ENCODE assay signal across 21 cellular contexts in genomic region chr17:76013377-76013932, GRCh38. TPM values are rescaled to one million over a fixed set of nuclear protein-coding genes. Genes with fewer than 3 reads are reported as not detected.
DNase-seq lines count a peak whose midpoint lies in the region; ATAC-seq, FAIRE-seq and TF ChIP-seq lines count a peak whose summit lies in the region.
"Had no signal": no experiment of that assay in that cellular context is flagged by ENCODE, and none has a peak within 500 bp of the region (broad histone marks: within the 10 kb centered on the region; RNA-seq: fewer than 3 reads in every experiment).

No MANE protein-coding gene starts in this region.

- H4K20me1 ChIP-seq in HepG2 (ENCODE audit: insufficient read depth, low read length) = no peaks in the 10 kb centered on the region

- in situ Hi-C loops in HepG2 (cut with HindIII; ENCODE audit: extremely low pct_ligation_motif_present, low pct_unique_long_range_greater_than_20kb) = no loop called here

- H3K9me3 ChIP-seq in HepG2 (ENCODE audit: low read length) (no peaks in the 10 kb centered on the region), right lobe of liver (no peaks in the 10 kb centered on the region)
- H3K9me3 ChIP-seq: gastroesophageal sphincter, spleen, thoracic aorta had no signal

- POLR2A ChIA-PET in HepG2 (lab: Yijun Ruan, JAX) = interaction anchor here (0.9 to 2.0 kb wide), 9 partner anchors 10 to 108 kb away, joined by 3 to 9 read pairs (median 5); partner anchors contain the start of genes ACOX1, CDK3, FBF1 and MRPL38

- no peak overlapping the region for H3K4me3 ChIP-seq in HepG2 (replicated peaks in 1 of 3; ENCODE audit: insufficient read depth in 1 of 3, low read depth in 2 of 3, low read length in 3 of 3)
- H3K4me3 ChIP-seq in right lobe of liver = no peak overlapping the region
- H3K4me3 ChIP-seq: dorsolateral prefrontal cortex, gastroesophageal sphincter, lung, thoracic aorta had no signal

- peaks cover 5% of the 10 kb centered on the region; the same call in 1 of the 2 replicates for H3K4me1 ChIP-seq in HepG2 (ENCODE audit: insufficient read depth, low read length)
- H3K4me1 ChIP-seq in right lobe of liver = no peaks in the 10 kb centered on the region

- DNase-seq in HepG2 (ENCODE audit: low spot score) (no peak), right lobe of liver (no peak), RPMI7951 (ENCODE audit: low read depth) (peak; percentile 15), neural crest cell (ENCODE audit: low read depth, low spot score) (no peak)
- no peak for DNase-seq in activated CD8-positive, alpha-beta memory T cell treated with anti-CD3 and anti-CD28 coated beads, Interleukin-2, amount 50 U/mL, for 4 hours
- DNase-seq: DMS 273 treated with DMSO at 0.1 percent for 48 hours had no signal

- H3K9me3 Mint-ChIP-seq in neural crest cell = no peaks in the 10 kb centered on the region
- H3K9me3 Mint-ChIP-seq: activated B cell treated with CpG ODN at 0.5 μM for 24 hours; CD8-positive, alpha-beta memory T cell; nephron; stimulated activated naive CD8-positive, alpha-beta T cell treated with anti-CD3 and anti-CD28 coated beads, Interleukin-15, Interleukin-2, amounts not matched to agents 100 ng/mL and 50 ng/mL, for 24 hours had no signal

- no peaks in the 10 kb centered on the region for H3K27me3 Mint-ChIP-seq in neural crest cell (ENCODE audit: low read depth)
- H3K27me3 Mint-ChIP-seq: activated B cell treated with CpG ODN at 0.5 μM for 24 hours; stimulated activated naive CD8-positive, alpha-beta T cell treated with anti-CD3 and anti-CD28 coated beads, Interleukin-15, Interleukin-2, amounts not matched to agents 100 ng/mL and 50 ng/mL, for 24 hours had no signal

- H3K27ac Mint-ChIP-seq in neural crest cell (ENCODE audit: unreplicated experiment) = peak overlapping the region; percentile 88
- H3K27ac Mint-ChIP-seq: activated B cell treated with CpG ODN at 0.5 μM for 24 hours; stimulated activated naive CD8-positive, alpha-beta T cell treated with anti-CD3 and anti-CD28 coated beads, Interleukin-15, Interleukin-2, amounts not matched to agents 100 ng/mL and 50 ng/mL, for 24 hours had no signal

- no peak for TF ChIP-seq POLR2A in HepG2 (IDR thresholded peaks at IDR 0.05; ENCODE audit: insufficient read depth in 1 of 2, low read depth in 2 of 2, low read length in 2 of 2)
- no peak for TF ChIP-seq POLR2A in right lobe of liver (IDR thresholded peaks at IDR 0.05)

- 90% methylated on average over 15 of the region's 15 CpGs for WGBS in HepG2 (ENCODE audit: low lambda C conversion rate)
- 56% methylated on average over 12 of the region's 15 CpGs for WGBS in right lobe of liver (ENCODE audit: insufficient coverage, low coverage, low lambda C conversion rate, missing lambda C conversion rate)

- TF ChIP-seq CTCF in HepG2 (CRISPR knock-in tag; IDR thresholded peaks at IDR 0.05) (no peak), right lobe of liver (IDR thresholded peaks at IDR 0.05) (no peak), neural crest cell (conservative IDR thresholded peaks at IDR 0.05) (no peak)

- TF ChIP-seq EP300 in HepG2 (IDR thresholded peaks at IDR 0.05; ENCODE audit: low read depth in 2 of 2, low read length in 2 of 2) = no peak
- no peak for TF ChIP-seq EP300 in HepG2 (CRISPR knock-in tag; IDR thresholded peaks at IDR 0.05; ENCODE audit: borderline replicate concordance)

- peaks cover 3% of the 10 kb centered on the region for H3K4me1 Mint-ChIP-seq in neural crest cell

- CTCF ChIA-PET in HepG2 (lab: Yijun Ruan, JAX; ENCODE audit: low intra/inter-chr PET ratio, low total read pairs) = interaction anchor here (1.1 to 1.9 kb wide), 3 partner anchors 44 to 266 kb away, joined by 4 to 7 read pairs (median 6); no protein-coding TSS in a partner anchor

- no peak overlapping the region for H3K27ac ChIP-seq in HepG2 (ENCODE audit: extremely low read length, insufficient read depth, low read length)
- H3K27ac ChIP-seq in right lobe of liver = no peak overlapping the region
- H3K27ac ChIP-seq: gastroesophageal sphincter, parathyroid adenoma, spleen, thoracic aorta had no signal

- BruUV-seq in HepG2 (replicated peaks; lab: Mats Ljungman, UMichigan) = no TSS peak

- no peaks in the 10 kb centered on the region for H3K79me2 ChIP-seq in HepG2 (ENCODE audit: insufficient read depth, low read length)
- H3K79me2 ChIP-seq: parathyroid adenoma had no signal

- H3K36me3 ChIP-seq in HepG2 (replicated peaks in 1 of 2; ENCODE audit: control insufficient read depth in 1 of 2, insufficient read depth in 2 of 2, low read length in 2 of 2) = peaks cover 0 to 4% of the 10 kb centered on the region in 2 experiments; a peak in 2 of 5 replicates
- H3K36me3 ChIP-seq in right lobe of liver = no peaks in the 10 kb centered on the region
- H3K36me3 ChIP-seq: gastroesophageal sphincter, spleen, thoracic aorta had no signal

- no peak overlapping the region for H3K4me2 ChIP-seq in HepG2 (ENCODE audit: low read depth, low read length)

- H3K27me3 ChIP-seq in HepG2 (ENCODE audit: control insufficient read depth in 1 of 2, insufficient read depth in 2 of 2, low read length in 2 of 2) = no peaks in the 10 kb centered on the region
- H3K27me3 ChIP-seq in right lobe of liver = no peaks in the 10 kb centered on the region
- H3K27me3 ChIP-seq: dorsolateral prefrontal cortex had no signal

- no peak for FAIRE-seq in HepG2 (lab: Jason Lieb, UNC)

- H3K36me3 Mint-ChIP-seq in neural crest cell (ENCODE audit: low read depth) = no peaks in the 10 kb centered on the region
- H3K36me3 Mint-ChIP-seq: CD8-positive, alpha-beta memory T cell had no signal

- no peak overlapping the region for H3K4me3 Mint-ChIP-seq in neural crest cell
- H3K4me3 Mint-ChIP-seq: activated B cell treated with CpG ODN at 0.5 μM for 24 hours; CD8-positive, alpha-beta memory T cell; H9; nephron; stimulated activated naive CD8-positive, alpha-beta T cell treated with anti-CD3 and anti-CD28 coated beads, Interleukin-15, Interleukin-2, amounts not matched to agents 100 ng/mL and 50 ng/mL, for 24 hours had no signal

- ATAC-seq in HepG2 = no peak
- no peak for ATAC-seq in right lobe of liver
- no peak for ATAC-seq in GM19467 (IDR thresholded peaks at IDR 0.05; ENCODE audit: unreplicated experiment)
- no peak for ATAC-seq in HG02852 (IDR thresholded peaks at IDR 0.05; ENCODE audit: unreplicated experiment)

- no peak overlapping the region for H3K9ac ChIP-seq in HepG2 (ENCODE audit: insufficient read depth, low read depth, low read length)
- H3K9ac ChIP-seq: parathyroid adenoma had no signal

- TF ChIP-seq RAD21 in HepG2 (CRISPR knock-in tag; IDR thresholded peaks at IDR 0.05) = no peak

- intact Hi-C loops in HepG2 (cut with micrococcal nuclease; ENCODE audit: unreplicated experiment) (no loop called here), right lobe of liver (cut with DNase I) (loop anchor here in 1 of 2 donors (10.0 kb wide), 1 partner anchor 271 kb away; no protein-coding TSS in a partner anchor)

- H2AFZ ChIP-seq in HepG2 (ENCODE audit: low read length) = no peak overlapping the region

RNA-seq across cellular contexts. Expression of gene CDK3, which starts 12.8 kb away (rescaled TPM):
- total RNA-seq in HepG2 (2016; rRNA removed; fragmentation: Illumina TruSeq; extraction: Trizol) (2.0 and 5.8 TPM in 2 replicates), right lobe of liver (10 to 100 TPM in 1 of 6 experiments, 1 to 10 TPM in 5; 2.2 to 11.0 (median 3.1) TPM), neural crest cell (7.9 and 9.4 TPM in 2 replicates)
- total RNA-seq in HepG2 (2016; cell fraction: cytosol; rRNA removed; fragmentation: Illumina TruSeq; extraction: Trizol; ENCODE audit: low read depth) = 1.8 and 2.5 TPM in 2 replicates
- total RNA-seq in HepG2 (2016; cell fraction: insoluble cytoplasmic fraction; rRNA removed; fragmentation: Illumina TruSeq; extraction: Trizol) = 1.6 and 5.0 TPM in 2 replicates
- total RNA-seq in HepG2 (2016; cell fraction: membrane; rRNA removed; fragmentation: Illumina TruSeq; extraction: Trizol) = 2.3 TPM in 2 replicates
- total RNA-seq in HepG2 (2016; cell fraction: nucleus; rRNA removed; fragmentation: Illumina TruSeq; extraction: Trizol) = 7.8 and 9.0 TPM in 2 replicates
- polyA plus RNA-seq in HepG2 (2011; rRNA removed) = 11.4 and 18.0 TPM in 2 replicates
- polyA plus RNA-seq in HepG2 (2011; cell fraction: cytosol; rRNA removed) = 5.4 and 6.1 TPM in 2 replicates
- polyA plus RNA-seq in HepG2 (2011; cell fraction: nucleus; rRNA removed) = 90.2 and 107 TPM in 2 replicates
- 10.2 and 11.2 TPM in 2 replicates for polyA plus RNA-seq in HepG2 (2012)
- polyA plus RNA-seq in HepG2 (2016; cell fraction: cytosol; fragmentation: Illumina TruSeq; extraction: Trizol; ENCODE audit: low read depth) = 0.93 and 1.5 TPM in 2 replicates
- 1.1 and 1.4 TPM in 2 replicates for polyA plus RNA-seq in HepG2 (2016; cell fraction: insoluble cytoplasmic fraction; fragmentation: Illumina TruSeq; extraction: Trizol; ENCODE audit: low read depth)
- 1.8 and 2.0 TPM in 2 replicates for polyA plus RNA-seq in HepG2 (2016; cell fraction: membrane; fragmentation: Illumina TruSeq; extraction: Trizol; ENCODE audit: low read depth)
- polyA plus RNA-seq in HepG2 (2016; cell fraction: nucleus; fragmentation: Illumina TruSeq; extraction: Trizol; ENCODE audit: insufficient read depth, low read depth) = 29.8 and 32.4 TPM in 2 replicates
- 0.84 and 2.9 TPM in 2 replicates for polyA minus RNA-seq in HepG2 (2011; rRNA and poly(A)+ RNA removed; ENCODE audit: low replicate concordance)
- 0.62 and 1.3 TPM in 2 replicates for polyA minus RNA-seq in HepG2 (2011; cell fraction: cytosol; rRNA and poly(A)+ RNA removed)
- 4.0 and 7.6 TPM in 2 replicates for polyA minus RNA-seq in HepG2 (2011; cell fraction: nucleus; rRNA and poly(A)+ RNA removed)
- total RNA-seq in RPMI7951 (2014; rRNA removed; shearing (Covaris generic)) = 1.4 and 2.2 TPM in 2 replicates
- polyA plus RNA-seq: CD8-positive, alpha-beta memory T cell had no signal

RNA-seq across cellular contexts. Expression of gene EVPL, which starts 13.7 kb away (rescaled TPM):
- total RNA-seq in HepG2 (2016; rRNA removed; fragmentation: Illumina TruSeq; extraction: Trizol) = 3.6 and 8.2 TPM in 2 replicates
- total RNA-seq in HepG2 (2016; cell fraction: cytosol; rRNA removed; fragmentation: Illumina TruSeq; extraction: Trizol; ENCODE audit: low read depth) = 1.1 and 1.8 TPM in 2 replicates
- 2.4 and 9.2 TPM in 2 replicates for total RNA-seq in HepG2 (2016; cell fraction: insoluble cytoplasmic fraction; rRNA removed; fragmentation: Illumina TruSeq; extraction: Trizol)
- 1.1 and 1.4 TPM in 2 replicates for total RNA-seq in HepG2 (2016; cell fraction: membrane; rRNA removed; fragmentation: Illumina TruSeq; extraction: Trizol)
- total RNA-seq in HepG2 (2016; cell fraction: nucleus; rRNA removed; fragmentation: Illumina TruSeq; extraction: Trizol) = 8.8 and 9.0 TPM in 2 replicates
- 2.1 and 4.3 TPM in 2 replicates for polyA plus RNA-seq in HepG2 (2011; rRNA removed)
- 0.99 and 1.4 TPM in 2 replicates for polyA plus RNA-seq in HepG2 (2011; cell fraction: cytosol; rRNA removed)
- 26.0 and 30.5 TPM in 2 replicates for polyA plus RNA-seq in HepG2 (2011; cell fraction: nucleus; rRNA removed)
- polyA plus RNA-seq in HepG2 (2012) = 3.9 and 4.6 TPM in 2 replicates
- polyA plus RNA-seq in HepG2 (2016; cell fraction: cytosol; fragmentation: Illumina TruSeq; extraction: Trizol; ENCODE audit: low read depth) = 0.88 and 1.3 TPM in 2 replicates
- polyA plus RNA-seq in HepG2 (2016; cell fraction: insoluble cytoplasmic fraction; fragmentation: Illumina TruSeq; extraction: Trizol; ENCODE audit: low read depth) = 2.9 and 4.4 TPM in 2 replicates
- 1.0 and 1.6 TPM in 2 replicates for polyA plus RNA-seq in HepG2 (2016; cell fraction: membrane; fragmentation: Illumina TruSeq; extraction: Trizol; ENCODE audit: low read depth)
- polyA plus RNA-seq in HepG2 (2016; cell fraction: nucleus; fragmentation: Illumina TruSeq; extraction: Trizol; ENCODE audit: insufficient read depth, low read depth) = 26.6 and 28.0 TPM in 2 replicates
- 3.4 and 3.8 TPM in 2 replicates for polyA minus RNA-seq in HepG2 (2011; rRNA and poly(A)+ RNA removed; ENCODE audit: low replicate concordance)
- polyA minus RNA-seq in HepG2 (2011; cell fraction: cytosol; rRNA and poly(A)+ RNA removed) = 3.0 TPM in 2 replicates
- polyA minus RNA-seq in HepG2 (2011; cell fraction: nucleus; rRNA and poly(A)+ RNA removed) = 4.9 and 7.6 TPM in 2 replicates
- under 1 TPM in 1 of 6 experiments, not detected in 5; 0.62 TPM for total RNA-seq in right lobe of liver
- not detected in 2 replicates for total RNA-seq in RPMI7951 (2014; rRNA removed; shearing (Covaris generic))
- total RNA-seq in neural crest cell = not detected in 2 replicates
- total RNA-seq: activated B cell treated with CpG ODN at 0.5 μM for 24 hours, cerebellum, fibroblast of lung had no signal
- polyA plus RNA-seq: CD8-positive, alpha-beta memory T cell; fibroblast of lung had no signal

RNA-seq across cellular contexts. Expression of gene TEN1, which starts 34.4 kb away (rescaled TPM):
- total RNA-seq in HepG2 (2016; rRNA removed; fragmentation: Illumina TruSeq; extraction: Trizol) (14.7 and 18.0 TPM in 2 replicates), right lobe of liver (10 to 100 TPM in 5 of 6 experiments, 1 to 10 TPM in 1; 6.9 to 25.2 (median 14.1) TPM), neural crest cell (9.1 and 10.1 TPM in 2 replicates)
- total RNA-seq in HepG2 (2016; cell fraction: cytosol; rRNA removed; fragmentation: Illumina TruSeq; extraction: Trizol; ENCODE audit: low read depth) = 26.3 and 36.8 TPM in 2 replicates
- total RNA-seq in HepG2 (2016; cell fraction: insoluble cytoplasmic fraction; rRNA removed; fragmentation: Illumina TruSeq; extraction: Trizol) = 13.8 and 19.0 TPM in 2 replicates
- 38.9 and 47.5 TPM in 2 replicates for total RNA-seq in HepG2 (2016; cell fraction: membrane; rRNA removed; fragmentation: Illumina TruSeq; extraction: Trizol)
- total RNA-seq in HepG2 (2016; cell fraction: nucleus; rRNA removed; fragmentation: Illumina TruSeq; extraction: Trizol) = 9.0 and 10.9 TPM in 2 replicates
- polyA plus RNA-seq in HepG2 (2011; rRNA removed) = 21.3 and 29.4 TPM in 2 replicates
- polyA plus RNA-seq in HepG2 (2011; cell fraction: cytosol; rRNA removed) = 20.7 and 26.7 TPM in 2 replicates
- polyA plus RNA-seq in HepG2 (2011; cell fraction: nucleus; rRNA removed) = 68.4 and 69.7 TPM in 2 replicates
- polyA plus RNA-seq in HepG2 (2012) = 17.2 and 19.1 TPM in 2 replicates
- 36.8 and 50.4 TPM in 2 replicates for polyA plus RNA-seq in HepG2 (2016; cell fraction: cytosol; fragmentation: Illumina TruSeq; extraction: Trizol; ENCODE audit: low read depth)
- 17.0 and 17.1 TPM in 2 replicates for polyA plus RNA-seq in HepG2 (2016; cell fraction: insoluble cytoplasmic fraction; fragmentation: Illumina TruSeq; extraction: Trizol; ENCODE audit: low read depth)
- polyA plus RNA-seq in HepG2 (2016; cell fraction: membrane; fragmentation: Illumina TruSeq; extraction: Trizol; ENCODE audit: low read depth) = 37.6 and 44.5 TPM in 2 replicates
- 23.5 and 24.6 TPM in 2 replicates for polyA plus RNA-seq in HepG2 (2016; cell fraction: nucleus; fragmentation: Illumina TruSeq; extraction: Trizol; ENCODE audit: insufficient read depth, low read depth)
- 12.3 and 13.2 TPM in 2 replicates for polyA minus RNA-seq in HepG2 (2011; rRNA and poly(A)+ RNA removed; ENCODE audit: low replicate concordance)
- polyA minus RNA-seq in HepG2 (2011; cell fraction: cytosol; rRNA and poly(A)+ RNA removed) = 3.3 and 7.8 TPM in 2 replicates
- 6.5 and 7.1 TPM in 2 replicates for polyA minus RNA-seq in HepG2 (2011; cell fraction: nucleus; rRNA and poly(A)+ RNA removed)
- total RNA-seq in RPMI7951 (2014; rRNA removed; shearing (Covaris generic)) = 12.6 and 16.5 TPM in 2 replicates

RNA-seq across cellular contexts. Expression of gene ACOX1, which starts 34.5 kb away (rescaled TPM):
- total RNA-seq in HepG2 (2016; rRNA removed; fragmentation: Illumina TruSeq; extraction: Trizol) (120 and 156 TPM in 2 replicates), right lobe of liver (100 to 1,000 TPM; 112 to 202 (median 190) TPM), neural crest cell (19.3 and 22.3 TPM in 2 replicates)
- total RNA-seq in HepG2 (2016; cell fraction: cytosol; rRNA removed; fragmentation: Illumina TruSeq; extraction: Trizol; ENCODE audit: low read depth) = 10.7 and 14.1 TPM in 2 replicates
- total RNA-seq in HepG2 (2016; cell fraction: insoluble cytoplasmic fraction; rRNA removed; fragmentation: Illumina TruSeq; extraction: Trizol) = 117 and 150 TPM in 2 replicates
- total RNA-seq in HepG2 (2016; cell fraction: membrane; rRNA removed; fragmentation: Illumina TruSeq; extraction: Trizol) = 29.9 and 30.7 TPM in 2 replicates
- total RNA-seq in HepG2 (2016; cell fraction: nucleus; rRNA removed; fragmentation: Illumina TruSeq; extraction: Trizol) = 86.5 and 102 TPM in 2 replicates
- polyA plus RNA-seq in HepG2 (2011; rRNA removed) = 84.2 and 86.4 TPM in 2 replicates
- 56.8 and 64.7 TPM in 2 replicates for polyA plus RNA-seq in HepG2 (2011; cell fraction: cytosol; rRNA removed)
- polyA plus RNA-seq in HepG2 (2011; cell fraction: nucleus; rRNA removed) = 77.2 and 84.5 TPM in 2 replicates
- 59.6 and 89.0 TPM in 2 replicates for polyA plus RNA-seq in HepG2 (2012)
- polyA plus RNA-seq in HepG2 (2016; cell fraction: cytosol; fragmentation: Illumina TruSeq; extraction: Trizol; ENCODE audit: low read depth) = 5.3 and 5.6 TPM in 2 replicates
- polyA plus RNA-seq in HepG2 (2016; cell fraction: insoluble cytoplasmic fraction; fragmentation: Illumina TruSeq; extraction: Trizol; ENCODE audit: low read depth) = 71.5 and 71.7 TPM in 2 replicates
- 8.6 and 11.1 TPM in 2 replicates for polyA plus RNA-seq in HepG2 (2016; cell fraction: membrane; fragmentation: Illumina TruSeq; extraction: Trizol; ENCODE audit: low read depth)
- 66.2 and 73.5 TPM in 2 replicates for polyA plus RNA-seq in HepG2 (2016; cell fraction: nucleus; fragmentation: Illumina TruSeq; extraction: Trizol; ENCODE audit: insufficient read depth, low read depth)
- polyA minus RNA-seq in HepG2 (2011; rRNA and poly(A)+ RNA removed; ENCODE audit: low replicate concordance) = 73.6 and 303 TPM in 2 replicates
- 201 and 237 TPM in 2 replicates for polyA minus RNA-seq in HepG2 (2011; cell fraction: cytosol; rRNA and poly(A)+ RNA removed)
- 162 and 215 TPM in 2 replicates for polyA minus RNA-seq in HepG2 (2011; cell fraction: nucleus; rRNA and poly(A)+ RNA removed)
- 21.4 TPM in 2 replicates for total RNA-seq in RPMI7951 (2014; rRNA removed; shearing (Covaris generic))

RNA-seq across cellular contexts. Expression of gene SRP68, which starts 58.9 kb away (rescaled TPM):
- total RNA-seq in HepG2 (2016; rRNA removed; fragmentation: Illumina TruSeq; extraction: Trizol) (39.8 and 89.7 TPM in 2 replicates), right lobe of liver (10 to 100 TPM; 31.0 to 37.0 (median 35.1) TPM), neural crest cell (87.9 and 91.6 TPM in 2 replicates)
- 19.0 and 21.2 TPM in 2 replicates for total RNA-seq in HepG2 (2016; cell fraction: cytosol; rRNA removed; fragmentation: Illumina TruSeq; extraction: Trizol; ENCODE audit: low read depth)
- 34.8 and 87.8 TPM in 2 replicates for total RNA-seq in HepG2 (2016; cell fraction: insoluble cytoplasmic fraction; rRNA removed; fragmentation: Illumina TruSeq; extraction: Trizol)
- 36.4 and 39.1 TPM in 2 replicates for total RNA-seq in HepG2 (2016; cell fraction: membrane; rRNA removed; fragmentation: Illumina TruSeq; extraction: Trizol)
- total RNA-seq in HepG2 (2016; cell fraction: nucleus; rRNA removed; fragmentation: Illumina TruSeq; extraction: Trizol) = 55.4 and 62.2 TPM in 2 replicates
- polyA plus RNA-seq in HepG2 (2011; rRNA removed) = 74.3 and 79.0 TPM in 2 replicates
- 56.3 and 67.1 TPM in 2 replicates for polyA plus RNA-seq in HepG2 (2011; cell fraction: cytosol; rRNA removed)
- 42.7 and 43.4 TPM in 2 replicates for polyA plus RNA-seq in HepG2 (2011; cell fraction: nucleus; rRNA removed)
- 84.3 and 86.0 TPM in 2 replicates for polyA plus RNA-seq in HepG2 (2012)
- polyA plus RNA-seq in HepG2 (2016; cell fraction: cytosol; fragmentation: Illumina TruSeq; extraction: Trizol; ENCODE audit: low read depth) = 12.5 and 13.5 TPM in 2 replicates
- polyA plus RNA-seq in HepG2 (2016; cell fraction: insoluble cytoplasmic fraction; fragmentation: Illumina TruSeq; extraction: Trizol; ENCODE audit: low read depth) = 124 and 144 TPM in 2 replicates
- 26.1 and 30.0 TPM in 2 replicates for polyA plus RNA-seq in HepG2 (2016; cell fraction: membrane; fragmentation: Illumina TruSeq; extraction: Trizol; ENCODE audit: low read depth)
- 107 and 120 TPM in 2 replicates for polyA plus RNA-seq in HepG2 (2016; cell fraction: nucleus; fragmentation: Illumina TruSeq; extraction: Trizol; ENCODE audit: insufficient read depth, low read depth)
- polyA minus RNA-seq in HepG2 (2011; rRNA and poly(A)+ RNA removed; ENCODE audit: low replicate concordance) = 72.1 and 78.5 TPM in 2 replicates
- 44.7 and 45.6 TPM in 2 replicates for polyA minus RNA-seq in HepG2 (2011; cell fraction: cytosol; rRNA and poly(A)+ RNA removed)
- 55.0 and 55.2 TPM in 2 replicates for polyA minus RNA-seq in HepG2 (2011; cell fraction: nucleus; rRNA and poly(A)+ RNA removed)
- total RNA-seq in RPMI7951 (2014; rRNA removed; shearing (Covaris generic)) = 16.3 and 21.1 TPM in 2 replicates
